Comparison of ENCODE assay signal across 15 cellular contexts in genomic region chr2:217164008-217164407, GRCh38.
"Had no signal": no experiment of that assay in that cellular context is flagged by ENCODE, and none has a peak within 500 bp of the region (broad histone marks: within the 10 kb centered on the region; RNA-seq: fewer than 3 reads in every experiment).

No MANE protein-coding gene starts in this region.

- H3K79me2 ChIP-seq: parathyroid adenoma had no signal

- H2AFZ ChIP-seq: parathyroid adenoma had no signal

- DNase-seq: colonic mucosa; effector CD4-positive, alpha-beta T cell; endodermal cell; heart right ventricle; hypothalamus; kidney glomerular epithelial cell; mammary epithelial cell; stimulated activated CD4-positive, alpha-beta T cell treated with anti-CD3 and anti-CD28 coated beads, Interleukin-12 subunit alpha, Interleukin-12 subunit beta, amount 100 ng/mL, for 4 hours; stimulated activated CD4-positive, alpha-beta T cell treated with anti-CD3 and anti-CD28 coated beads, Interleukin-2, amount 100 ng/mL, for 48 hours; stimulated activated naive CD4-positive, alpha-beta T cell treated with Interleukin-2 at 50 U/mL for 16 hours had no signal

- H3K9me3 ChIP-seq: colonic mucosa, heart right ventricle, prostate gland had no signal

- ATAC-seq: heart right ventricle; natural killer cell treated with Interleukin-12 subunit alpha and Interleukin-12 subunit beta and Interleukin-15 and Interleukin-18, amount 100 ng/mL, for 72 hours; sciatic nerve had no signal

- H3K4me3 ChIP-seq: colonic mucosa, heart right ventricle, prostate gland, skin epidermis had no signal

- H3K27me3 ChIP-seq: colonic mucosa had no signal

- H3K9ac ChIP-seq: parathyroid adenoma had no signal

- H3K27ac ChIP-seq: colonic mucosa, heart right ventricle, parathyroid adenoma, prostate gland, skin epidermis had no signal

- H3K36me3 ChIP-seq: colonic mucosa, heart right ventricle, prostate gland had no signal

- H3K4me1 ChIP-seq: colonic mucosa, parathyroid adenoma, prostate gland had no signal
